In genomic region chr21:45248893-45249381, GRCh38 we compare ENCODE assay signal across 1 cellular context.
TF ChIP-seq lines count a peak whose summit lies in the region.

No MANE protein-coding gene starts in this region.

TF ChIP-seq in HepG2, 621 proteins besides CTCF, POLR2A, EP300 and RAD21 (continued from another document):
- TF ChIP-seq ZNF687 (CRISPR knock-in tag; IDR thresholded peaks at IDR 0.05) (peak; percentile 42), NCOR1 (IDR thresholded peaks at IDR 0.05; ENCODE audit: borderline replicate concordance, low read length) (no peak), ZBTB46 (CRISPR knock-in tag; IDR thresholded peaks at IDR 0.05; ENCODE audit: borderline replicate concordance) (0 out of 2 replicates have a peak, but pooled peaks have one; percentile 23), PRDM10 (CRISPR knock-in tag; IDR thresholded peaks at IDR 0.05; ENCODE audit: low read depth) (no peak), ZNF773 (CRISPR knock-in tag; IDR thresholded peaks at IDR 0.05; ENCODE audit: borderline replicate concordance) (no peak)
- TF ChIP-seq, protein P1, sequence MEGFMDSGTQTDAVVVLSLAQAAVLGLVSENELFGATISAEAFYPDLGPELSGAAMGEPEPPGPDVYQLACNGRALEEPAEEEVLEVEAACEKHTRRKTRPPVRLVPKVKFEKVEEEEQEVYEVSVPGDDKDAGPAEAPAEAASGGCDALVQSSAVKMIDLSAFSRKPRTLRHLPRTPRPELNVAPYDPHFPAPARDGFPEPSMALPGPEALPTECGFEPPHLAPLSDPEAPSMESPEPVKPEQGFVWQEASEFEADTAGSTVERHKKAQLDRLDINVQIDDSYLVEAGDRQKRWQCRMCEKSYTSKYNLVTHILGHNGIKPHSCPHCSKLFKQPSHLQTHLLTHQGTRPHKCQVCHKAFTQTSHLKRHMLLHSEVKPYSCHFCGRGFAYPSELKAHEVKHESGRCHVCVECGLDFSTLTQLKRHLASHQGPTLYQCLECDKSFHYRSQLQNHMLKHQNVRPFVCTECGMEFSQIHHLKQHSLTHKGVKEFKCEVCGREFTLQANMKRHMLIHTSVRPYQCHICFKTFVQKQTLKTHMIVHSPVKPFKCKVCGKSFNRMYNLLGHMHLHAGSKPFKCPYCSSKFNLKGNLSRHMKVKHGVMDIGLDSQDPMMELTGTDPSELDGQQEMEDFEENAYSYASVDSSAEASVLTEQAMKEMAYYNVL (CRISPR knock-in tag; IDR thresholded peaks at IDR 0.05; ENCODE audit: borderline replicate concordance): 0 out of 2 replicates have a peak, but pooled peaks have one; percentile 29
- TF ChIP-seq, protein P2, sequence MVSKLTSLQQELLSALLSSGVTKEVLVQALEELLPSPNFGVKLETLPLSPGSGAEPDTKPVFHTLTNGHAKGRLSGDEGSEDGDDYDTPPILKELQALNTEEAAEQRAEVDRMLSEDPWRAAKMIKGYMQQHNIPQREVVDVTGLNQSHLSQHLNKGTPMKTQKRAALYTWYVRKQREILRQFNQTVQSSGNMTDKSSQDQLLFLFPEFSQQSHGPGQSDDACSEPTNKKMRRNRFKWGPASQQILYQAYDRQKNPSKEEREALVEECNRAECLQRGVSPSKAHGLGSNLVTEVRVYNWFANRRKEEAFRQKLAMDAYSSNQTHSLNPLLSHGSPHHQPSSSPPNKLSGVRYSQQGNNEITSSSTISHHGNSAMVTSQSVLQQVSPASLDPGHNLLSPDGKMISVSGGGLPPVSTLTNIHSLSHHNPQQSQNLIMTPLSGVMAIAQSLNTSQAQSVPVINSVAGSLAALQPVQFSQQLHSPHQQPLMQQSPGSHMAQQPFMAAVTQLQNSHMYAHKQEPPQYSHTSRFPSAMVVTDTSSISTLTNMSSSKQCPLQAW (CRISPR knock-in tag; IDR thresholded peaks at IDR 0.05): 0 out of 2 replicates have a peak, but pooled peaks have one; percentile 20
TF ChIP-seq in HepG2: peak in this region for 5.
